Comparison of ENCODE assay signal across 21 cellular contexts in the genomic region with DNA sequence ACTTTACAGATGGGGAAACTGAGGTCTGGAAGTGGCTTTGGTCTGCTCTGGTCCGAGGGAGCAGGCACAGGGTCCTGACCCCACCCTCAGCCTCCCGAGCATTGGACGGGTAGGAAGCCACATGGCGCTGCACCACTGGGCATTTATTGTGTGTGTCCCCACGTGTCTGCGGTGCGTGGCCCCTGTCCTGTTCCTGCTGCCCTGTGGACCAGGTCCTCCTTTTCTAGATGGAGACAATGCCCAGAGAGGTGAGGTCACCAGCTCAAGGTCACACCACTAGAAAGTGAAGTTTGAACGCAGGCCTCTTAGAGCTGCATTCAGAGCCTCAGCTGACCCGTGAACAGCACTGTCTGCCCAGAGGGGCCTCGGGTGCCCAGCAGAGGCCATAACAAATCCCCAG. TPM values are rescaled to one million over a fixed set of nuclear protein-coding genes. Genes with fewer than 3 reads are reported as not detected.
DNase-seq lines count a peak whose midpoint lies in the region; ATAC-seq and TF ChIP-seq lines count a peak whose summit lies in the region.
"Had no signal": no experiment of that assay in that cellular context is flagged by ENCODE, and none has a peak within 500 bp of the region (broad histone marks: within the 10 kb centered on the region; RNA-seq: fewer than 3 reads in every experiment).

No MANE protein-coding gene starts in this region.

- no peak for TF ChIP-seq RAD21 in SK-N-SH (IDR thresholded peaks at IDR 0.05; ENCODE audit: low read length)

- POLR2A ChIA-PET in SK-N-SH (lab: Yijun Ruan, JAX) = interaction anchor here (1.0 to 9.4 kb wide), 17 partner anchors 9 to 250 kb away, joined by 3 to 218 read pairs (median 8); a partner anchor contains a TSS

- H3K4me2 ChIP-seq in SK-N-SH (no peak overlapping the region), BLaER1 (peak overlapping the region; percentile 44)
- H3K4me2 ChIP-seq: PC-9 had no signal

- no peak overlapping the region for H3K27ac Mint-ChIP-seq in endodermal cell
- H3K27ac Mint-ChIP-seq: CD8-positive, alpha-beta T cell had no signal

- no peaks in the 10 kb centered on the region for H3K4me1 Mint-ChIP-seq in endodermal cell

- DNase-seq in SK-N-SH = no peak
- DNase-seq in psoas muscle = no peak
- DNase-seq in endodermal cell = no peak
- DNase-seq in head of caudate nucleus = no peak
- no peak for DNase-seq in LoVo (ENCODE audit: low spot score)
- DNase-seq: ACHN; CD8-positive, alpha-beta T cell; H7; KBM-7; NCI-H1092 treated with DMSO at 0.1 percent for 48 hours; NCI-H146; NCI-H2029; NCI-H2227 treated with DMSO at 0.1 percent for 48 hours; NCI-H510A treated with DMSO at 0.1 percent for 48 hours; NCI-H748 treated with DMSO at 0.1 percent for 48 hours; PC-9; RPMI8226 had no signal

- no peak for TF ChIP-seq EP300 in SK-N-SH (IDR thresholded peaks at IDR 0.05; ENCODE audit: borderline replicate concordance in 1 of 2, low read depth in 1 of 2, low read length in 1 of 2)

- H3K9me3 Mint-ChIP-seq in endodermal cell = no peaks in the 10 kb centered on the region
- H3K9me3 Mint-ChIP-seq: CD8-positive, alpha-beta T cell had no signal

- no peak overlapping the region for H3K4me3 Mint-ChIP-seq in endodermal cell
- H3K4me3 Mint-ChIP-seq: CD8-positive, alpha-beta T cell had no signal

- ATAC-seq in SK-N-SH treated with all-trans-retinoic acid at 6 μM for 48 hours (no peak), psoas muscle (no peak)
- ATAC-seq: CD8-positive, alpha-beta T cell had no signal

- H3K4me3 ChIP-seq in SK-N-SH (ENCODE audit: low read depth in 2 of 2, low read length in 1 of 2) (no peak overlapping the region), BLaER1 (no peak overlapping the region), psoas muscle (no peak overlapping the region), endodermal cell (ENCODE audit: low read length) (no peak overlapping the region)
- H3K4me3 ChIP-seq: PC-9 had no signal

- H2AFZ ChIP-seq in SK-N-SH (ENCODE audit: low read depth) = no peak overlapping the region
- H2AFZ ChIP-seq: PC-9 had no signal

- H3K36me3 ChIP-seq in SK-N-SH (replicated peaks in 1 of 2; ENCODE audit: control insufficient read depth in 1 of 2, insufficient read depth in 2 of 2, low read length in 1 of 2) (no peaks in the 10 kb centered on the region), BLaER1 (no peaks in the 10 kb centered on the region), psoas muscle (ENCODE audit: insufficient read depth in 1 of 2, low read depth in 1 of 2) (no peaks in the 10 kb centered on the region), endodermal cell (ENCODE audit: control insufficient read depth, insufficient read depth, low read length) (no peaks in the 10 kb centered on the region)

- H3K27me3 ChIP-seq in SK-N-SH (ENCODE audit: insufficient read depth) = no peaks in the 10 kb centered on the region
- no peaks in the 10 kb centered on the region for H3K27me3 ChIP-seq in BLaER1
- H3K27me3 ChIP-seq in psoas muscle (ENCODE audit: insufficient read depth in 3 of 3, low read length in 2 of 3) = no peaks in the 10 kb centered on the region
- H3K27me3 ChIP-seq in endodermal cell (ENCODE audit: control insufficient read depth, insufficient read depth, low read length, poor library complexity, severe bottlenecking) = no peaks in the 10 kb centered on the region

- H3K9me3 ChIP-seq in SK-N-SH (no peaks in the 10 kb centered on the region), BLaER1 (no peaks in the 10 kb centered on the region), psoas muscle (no peaks in the 10 kb centered on the region), endodermal cell (ENCODE audit: control insufficient read depth, low read length) (no peaks in the 10 kb centered on the region)

- no peaks in the 10 kb centered on the region for H3K79me2 ChIP-seq in SK-N-SH (ENCODE audit: insufficient read depth)

- no peaks in the 10 kb centered on the region for H3K36me3 Mint-ChIP-seq in endodermal cell (ENCODE audit: low read depth)
- H3K36me3 Mint-ChIP-seq: CD8-positive, alpha-beta T cell had no signal

- no peaks in the 10 kb centered on the region for H4K20me1 ChIP-seq in SK-N-SH (ENCODE audit: insufficient read depth)
- H4K20me1 ChIP-seq in BLaER1 = no peaks in the 10 kb centered on the region

- CTCF ChIA-PET in SK-N-SH (lab: Yijun Ruan, JAX) = interaction anchor here (0.7 to 9.8 kb wide), 12 partner anchors 12 to 115 kb away, joined by 3 to 205 read pairs (median 6); a partner anchor contains a TSS

- H3F3A ChIP-seq in SK-N-SH (replicated peaks; ENCODE audit: insufficient read depth) = no peaks in the 10 kb centered on the region

- H3K4me1 ChIP-seq in SK-N-SH (ENCODE audit: control insufficient read depth in 1 of 2, insufficient read depth in 2 of 2, low read depth in 1 of 2, low read length in 1 of 2) (peaks cover 0 to 83% of the 10 kb centered on the region in 2 experiments; a peak in 2 of 4 replicates), BLaER1 (peaks cover 56% of the 10 kb centered on the region), psoas muscle (peaks cover 56% of the 10 kb centered on the region), endodermal cell (ENCODE audit: control insufficient read depth, insufficient read depth, low read length) (no peaks in the 10 kb centered on the region)

- H3K9ac ChIP-seq in SK-N-SH = no peak overlapping the region
- H3K9ac ChIP-seq in BLaER1 = no peak overlapping the region
- H3K9ac ChIP-seq in endodermal cell (ENCODE audit: extremely low read depth, low read length, poor library complexity, severe bottlenecking) = no peak overlapping the region

- TF ChIP-seq CTCF in SK-N-SH (IDR thresholded peaks at IDR 0.05) (no peak), psoas muscle (IDR thresholded peaks at IDR 0.05) (no peak), endodermal cell (conservative IDR thresholded peaks at IDR 0.05) (no peak)

- WGBS in SK-N-SH (ENCODE audit: low lambda C conversion rate) = no CpG with 5 or more reads among the region's 10 CpGs
- 81 to 92% (median 90%) methylated on average over 10 of the region's 10 CpGs for WGBS in psoas muscle, 3 donors
- WGBS in endodermal cell (ENCODE audit: insufficient coverage in 1 of 2, insufficient read length in 1 of 2), 2 experiments = 91 to 94% methylated on average over 6 to 10 of the region's 10 CpGs

- peak overlapping the region in 1 of 2 experiments; percentile 100; a peak in 2 of 4 replicates for H3K27ac ChIP-seq in SK-N-SH (ENCODE audit: low read depth in 2 of 2, low read length in 1 of 2)
- H3K27ac ChIP-seq in BLaER1 = 0 out of 2 replicates have a peak overlapping the region, but pooled peaks have one; percentile 6
- peak overlapping the region; percentile 94 for H3K27ac ChIP-seq in cingulate gyrus (ENCODE audit: low read depth, low read length)
- peak overlapping the region; percentile 62 for H3K27ac ChIP-seq in psoas muscle
- no peak overlapping the region for H3K27ac ChIP-seq in endodermal cell (ENCODE audit: low read depth, low read length)
- H3K27ac ChIP-seq: 22Rv1, PC-9 had no signal

- no peaks in the 10 kb centered on the region for H3K9me2 ChIP-seq in SK-N-SH

- intact Hi-C loops in psoas muscle (cut with DNase I) = no loop called here
- intact Hi-C loops in head of caudate nucleus (cut with DNase I) = no loop called here

- H3K27me3 Mint-ChIP-seq in endodermal cell (ENCODE audit: insufficient read depth) = no peaks in the 10 kb centered on the region

TF ChIP-seq in SK-N-SH, 30 proteins besides CTCF, POLR2A, EP300 and RAD21 (continues in another document):
- TF ChIP-seq NRF1 (IDR thresholded peaks at IDR 0.05; ENCODE audit: low read depth, low read length) (no peak), MXI1 (IDR thresholded peaks at IDR 0.05; ENCODE audit: low read depth, low read length) (0 out of 2 replicates have a peak, but pooled peaks have one; percentile 54)

TF ChIP-seq in SK-N-SH treated with all-trans-retinoic acid at 6 μM for 48 hours, 23 proteins besides CTCF, POLR2A, EP300 and RAD21 (continues in another document):
- TF ChIP-seq ZNF565 (CRISPR knock-in tag; conservative IDR thresholded peaks at IDR 0.05; ENCODE audit: low read depth) (no peak), BACH2 (CRISPR knock-in tag; IDR thresholded peaks at IDR 0.05; ENCODE audit: borderline replicate concordance) (no peak)

RNA-seq across cellular contexts. Expression of a gene that starts 26.8 kb away (rescaled TPM):
- polyA plus RNA-seq in SK-N-SH (2012; rRNA removed) (24.3 and 25.8 TPM in 2 replicates), psoas muscle (10 to 100 TPM in 2 of 3 donors, 1 to 10 TPM in 1; 7.4 to 27.6 (median 15.7) TPM)
- 13.1 and 20.1 TPM in 2 replicates for polyA plus RNA-seq in SK-N-SH (2012; cell fraction: cytosol; rRNA removed)
- polyA plus RNA-seq in SK-N-SH (2012; cell fraction: nucleus; rRNA removed) = 14.4 and 15.6 TPM in 2 replicates
- total RNA-seq in psoas muscle (10 to 100 TPM in 3 of 4 donors, 1 to 10 TPM in 1; 9.7 to 31.9 (median 17.1) TPM), endodermal cell (10 to 100 TPM; 14.2 to 16.7 TPM)
- polyA plus RNA-seq in endodermal cell (2013, experiment 1 of 2) = 11.4 TPM
- polyA plus RNA-seq in endodermal cell (2013, experiment 2 of 2) = 9.9 TPM

RNA-seq across cellular contexts. Expression of a gene that starts 33.8 kb away (rescaled TPM):
- polyA plus RNA-seq in SK-N-SH (2012; rRNA removed) (3,173 and 3,642 TPM in 2 replicates), psoas muscle (1,000 to 10,000 TPM; 2,395 to 2,767 (median 2,598) TPM)
- polyA plus RNA-seq in SK-N-SH (2012; cell fraction: cytosol; rRNA removed) = 2,707 and 3,782 TPM in 2 replicates
- polyA plus RNA-seq in SK-N-SH (2012; cell fraction: nucleus; rRNA removed) = 883 and 941 TPM in 2 replicates
- total RNA-seq in psoas muscle (1,000 to 10,000 TPM; 1,113 to 1,294 (median 1,226) TPM), endodermal cell (1,000 to 10,000 TPM; 1,325 to 1,600 TPM)
- 1,775 TPM for polyA plus RNA-seq in endodermal cell (2013, experiment 1 of 2)
- 1,656 TPM for polyA plus RNA-seq in endodermal cell (2013, experiment 2 of 2)

RNA-seq across cellular contexts. Expression of a gene that starts 46.2 kb away (rescaled TPM):
- polyA plus RNA-seq in SK-N-SH (2012; rRNA removed) (93.0 and 96.2 TPM in 2 replicates), psoas muscle (10 to 100 TPM; 19.9 to 59.3 (median 25.8) TPM)
- polyA plus RNA-seq in SK-N-SH (2012; cell fraction: cytosol; rRNA removed) = 44.0 and 62.5 TPM in 2 replicates
- 136 and 173 TPM in 2 replicates for polyA plus RNA-seq in SK-N-SH (2012; cell fraction: nucleus; rRNA removed)
- total RNA-seq in psoas muscle (10 to 100 TPM; 29.4 to 56.5 (median 38.5) TPM), endodermal cell (10 to 100 TPM; 58.2 to 69.4 TPM)
- 26.0 TPM for polyA plus RNA-seq in endodermal cell (2013, experiment 1 of 2)
- 22.8 TPM for polyA plus RNA-seq in endodermal cell (2013, experiment 2 of 2)

RNA-seq across cellular contexts. Expression of a gene that starts 54.7 kb away (rescaled TPM):
- polyA plus RNA-seq in SK-N-SH (2012; rRNA removed) (22.1 and 31.5 TPM in 2 replicates), psoas muscle (10 to 100 TPM; 26.4 to 40.6 (median 29.1) TPM)
- polyA plus RNA-seq in SK-N-SH (2012; cell fraction: cytosol; rRNA removed) = 18.6 and 24.8 TPM in 2 replicates
- polyA plus RNA-seq in SK-N-SH (2012; cell fraction: nucleus; rRNA removed) = 13.5 and 18.1 TPM in 2 replicates
- total RNA-seq in psoas muscle (10 to 100 TPM; 11.2 to 22.9 (median 15.4) TPM), endodermal cell (10 to 100 TPM in 1 of 2 donors, 1 to 10 TPM in 1; 9.6 to 10.1 TPM)
- polyA plus RNA-seq in endodermal cell (2013, experiment 1 of 2) = 14.9 TPM
- 15.1 TPM for polyA plus RNA-seq in endodermal cell (2013, experiment 2 of 2)

RNA-seq across cellular contexts. Expression of a gene that starts 55.7 kb away (rescaled TPM):
- polyA plus RNA-seq in SK-N-SH (2012; rRNA removed) (64.1 and 88.3 TPM in 2 replicates), psoas muscle (10 to 100 TPM; 11.7 to 24.8 (median 12.3) TPM)
- 45.6 and 58.3 TPM in 2 replicates for polyA plus RNA-seq in SK-N-SH (2012; cell fraction: cytosol; rRNA removed)
- polyA plus RNA-seq in SK-N-SH (2012; cell fraction: nucleus; rRNA removed) = 45.8 and 64.4 TPM in 2 replicates
- total RNA-seq in psoas muscle (10 to 100 TPM in 3 of 4 donors, 1 to 10 TPM in 1; 9.5 to 15.9 (median 15.5) TPM), endodermal cell (10 to 100 TPM; 11.4 to 12.9 TPM)
- 10.4 TPM for polyA plus RNA-seq in endodermal cell (2013, experiment 1 of 2)
- polyA plus RNA-seq in endodermal cell (2013, experiment 2 of 2) = 8.6 TPM
